ENCODE assay signal across 8 cellular contexts in genomic region chr16:87203060-87203656, GRCh38.
DNase-seq lines count a peak whose midpoint lies in the region; ATAC-seq and TF ChIP-seq lines count a peak whose summit lies in the region.

No MANE protein-coding gene starts in this region.

- DNase-seq in AG20443 (ENCODE audit: low spot score) (peak; percentile 77), GM19240 (ENCODE audit: insufficient read length, low spot score) (peak; percentile 64), NOMO-1 treated with dmso at 0.1 percent for 144 hours (lab: John Stamatoyannopoulos, UW; ENCODE audit: unreplicated experiment) (peak; percentile 37), glutamatergic neuron (peak; percentile 86), retina (peak; percentile 77), posterior vena cava (ENCODE audit: low spot score) (no peak), activated gamma-delta T cell treated with Interleukin-2 at 50 U/mL for 16 hours (no peak)

- H3K9me3 Mint-ChIP-seq in activated T-helper 17 cell treated with anti-CD3 and anti-CD28 coated beads, Interleukin-2, amount 50 U/mL, for 72 hours = no peaks in the 10 kb centered on the region
- H3K9me3 Mint-ChIP-seq in glutamatergic neuron (ENCODE audit: unreplicated experiment) = peaks cover 8% of the 10 kb centered on the region

- H3K27ac Mint-ChIP-seq in activated T-helper 17 cell treated with anti-CD3 and anti-CD28 coated beads, Interleukin-2, amount 50 U/mL, for 72 hours = no peak overlapping the region
- no peak overlapping the region for H3K27ac Mint-ChIP-seq in glutamatergic neuron (ENCODE audit: unreplicated experiment)

- intact Hi-C loops in posterior vena cava (cut with DNase I) = loop anchor here in 1 of 2 donors (5.0 kb wide), 2 partner anchors 74 to 636 kb away; partner anchors contain the start of gene FOXC2

- no peaks in the 10 kb centered on the region for H3K4me1 Mint-ChIP-seq in activated T-helper 17 cell treated with anti-CD3 and anti-CD28 coated beads, Interleukin-2, amount 50 U/mL, for 72 hours
- peaks cover 8% of the 10 kb centered on the region for H3K4me1 Mint-ChIP-seq in glutamatergic neuron (ENCODE audit: low read depth, unreplicated experiment)

- H3K27me3 Mint-ChIP-seq in activated T-helper 17 cell treated with anti-CD3 and anti-CD28 coated beads, Interleukin-2, amount 50 U/mL, for 72 hours = peaks cover 4% of the 10 kb centered on the region
- peaks cover under 1% of the 10 kb centered on the region for H3K27me3 Mint-ChIP-seq in glutamatergic neuron (ENCODE audit: unreplicated experiment)

- TF ChIP-seq CTCF in glutamatergic neuron (IDR thresholded peaks at IDR 0.05; ENCODE audit: partially characterized antibody, unreplicated experiment) = peak; percentile 83

- H3K36me3 Mint-ChIP-seq in activated T-helper 17 cell treated with anti-CD3 and anti-CD28 coated beads, Interleukin-2, amount 50 U/mL, for 72 hours (ENCODE audit: low read depth) = no peaks in the 10 kb centered on the region
- H3K36me3 Mint-ChIP-seq in glutamatergic neuron (ENCODE audit: unreplicated experiment) = no peaks in the 10 kb centered on the region

- H3K4me3 Mint-ChIP-seq in activated T-helper 17 cell treated with anti-CD3 and anti-CD28 coated beads, Interleukin-2, amount 50 U/mL, for 72 hours = no peak overlapping the region
- no peak overlapping the region for H3K4me3 Mint-ChIP-seq in glutamatergic neuron (ENCODE audit: unreplicated experiment)

- ATAC-seq in activated T-helper 17 cell treated with anti-CD3 and anti-CD28 coated beads, Interleukin-2, amount 50 U/mL, for 72 hours (replicated peaks) = peak; percentile 81

Comparison
In these comparisons a context has a peak if more than half of its experiments do, and no peak if none do; other contexts are left out.
1. DNase-seq: peak in AG20443 (single experiment), GM19240 (single experiment), NOMO-1 treated with dmso at 0.1 percent for 144 hours (single experiment), glutamatergic neuron (single experiment) and retina (single experiment); none in posterior vena cava (single experiment) and activated gamma-delta T cell treated with Interleukin-2 at 50 U/mL for 16 hours (single experiment).